Comparison of ENCODE assay signal across 16 cellular contexts in genomic region chr12:7205091-7205490, GRCh38. TPM values are rescaled to one million over a fixed set of nuclear protein-coding genes. Genes with fewer than 3 reads are reported as not detected.
A peak's percentile ranks its signal among the peaks of the same experiment; 100 is the strongest.
DNase-seq lines count a peak whose midpoint lies in the region; ATAC-seq, FAIRE-seq and TF ChIP-seq lines count a peak whose summit lies in the region.
"Had no signal": no experiment of that assay in that cellular context is flagged by ENCODE, and none has a peak within 500 bp of the region (broad histone marks: within the 10 kb centered on the region; RNA-seq: fewer than 3 reads in every experiment).

No MANE protein-coding gene starts in this region.

- intact Hi-C loops in GM12878 (cut with micrococcal nuclease; ENCODE audit: unreplicated experiment) = no loop called here

- SMC1A ChIA-PET in GM12878 (lab: Charles Lee; ENCODE audit: uncharacterized antibody, unreplicated experiment) = interaction anchor here (0.7 kb wide), 1 partner anchor 10 kb away, joined by 3 read pairs; no protein-coding TSS in a partner anchor

- TSS peak; percentile 18 for BruUV-seq in GM12878 (replicated peaks; lab: Mats Ljungman, UMichigan)

- TF ChIP-seq RAD21 in GM12878 (IDR thresholded peaks at IDR 0.05; ENCODE audit: insufficient read depth, low read depth, low read length) = no peak

- H3K9ac ChIP-seq in BLaER1 (no peak overlapping the region), GM12878 (ENCODE audit: control insufficient read depth, insufficient read depth, low read length) (no peak overlapping the region)
- H3K9ac ChIP-seq: BLaER1 treated with 17β-estradiol and CSF1 and Interleukin-3, amounts not matched to agents 10 nM and 100 nM had no signal

- no peaks in the 10 kb centered on the region for H3K79me2 ChIP-seq in GM12878 (ENCODE audit: control insufficient read depth, insufficient read depth, low read length)

- no peak for TF ChIP-seq EP300 in GM12878 (IDR thresholded peaks at IDR 0.05; ENCODE audit: borderline replicate concordance in 1 of 2, control insufficient read depth in 1 of 2, low read depth in 2 of 2, low read length in 2 of 2)

- H3K27me3 ChIP-seq in BLaER1 = no peaks in the 10 kb centered on the region
- H3K27me3 ChIP-seq in GM12878 (replicated peaks in 1 of 2; ENCODE audit: control insufficient read depth in 2 of 2, insufficient read depth in 2 of 2, low read length in 1 of 2) = no peaks in the 10 kb centered on the region
- H3K27me3 ChIP-seq: BLaER1 treated with 17β-estradiol and CSF1 and Interleukin-3, amounts not matched to agents 10 nM and 100 nM had no signal

- no peak overlapping the region for H2AFZ ChIP-seq in GM12878 (ENCODE audit: control insufficient read depth, low read depth, low read length)
- H2AFZ ChIP-seq: GM23338 had no signal

- H3K36me3 ChIP-seq in BLaER1 (peaks cover 92% of the 10 kb centered on the region), GM12878 (ENCODE audit: control insufficient read depth in 2 of 2, insufficient read depth in 2 of 2, low read length in 1 of 2) (peaks cover 16 to 32% of the 10 kb centered on the region in 2 experiments)

- POLR2A ChIA-PET in GM12878 (lab: Charles Lee) = interaction anchor here (1.2 kb wide), 1 partner anchor 11 kb away, joined by 3 read pairs; no protein-coding TSS in a partner anchor

- no peak overlapping the region for H3K27ac ChIP-seq in BLaER1
- no peak overlapping the region for H3K27ac ChIP-seq in GM12878 (ENCODE audit: control insufficient read depth, insufficient read depth)
- H3K27ac ChIP-seq: BLaER1 treated with 17β-estradiol and CSF1 and Interleukin-3, amounts not matched to agents 10 nM and 100 nM had no signal

- peaks cover 9% of the 10 kb centered on the region for H3K4me1 ChIP-seq in BLaER1
- no peaks in the 10 kb centered on the region for H3K4me1 ChIP-seq in GM12878 (ENCODE audit: control insufficient read depth, insufficient read depth, low read length)

- no peaks in the 10 kb centered on the region for H4K20me1 ChIP-seq in BLaER1
- no peaks in the 10 kb centered on the region for H4K20me1 ChIP-seq in GM12878 (ENCODE audit: control insufficient read depth, insufficient read depth)
- H4K20me1 ChIP-seq: BLaER1 treated with 17β-estradiol and CSF1 and Interleukin-3, amounts not matched to agents 10 nM and 100 nM had no signal

- CTCF ChIA-PET in GM12878 (lab: Yijun Ruan, JAX) = no interaction called here

- in situ Hi-C loops in GM12878 (cut with MboI) = no loop called here

- peaks cover 6% of the 10 kb centered on the region; the same call in 1 of the 2 replicates for H3K9me3 ChIP-seq in BLaER1
- H3K9me3 ChIP-seq in GM12878 (replicated peaks; ENCODE audit: control insufficient read depth, insufficient read depth, low read length) = no peaks in the 10 kb centered on the region; the same call in 2 of the 3 replicates

- FAIRE-seq in GM12892 (lab: Jason Lieb, UNC) (peak; percentile 5), GM12878 (lab: Jason Lieb, UNC) (no peak)
- FAIRE-seq: GM19239 had no signal

- H3K4me2 ChIP-seq in BLaER1 (peak overlapping the region; percentile 27; the same call in 1 of the 2 replicates), GM12878 (ENCODE audit: control insufficient read depth, insufficient read depth) (no peak overlapping the region)
- H3K4me2 ChIP-seq: GM23338 had no signal

- H3K4me3 ChIP-seq in BLaER1 (no peak overlapping the region), GM12878 (no peak overlapping the region)
- H3K4me3 ChIP-seq: BLaER1 treated with 17β-estradiol and CSF1 and Interleukin-3, amounts not matched to agents 10 nM and 100 nM; GM23338 had no signal

- RAD21 ChIA-PET in GM12878 (lab: Charles Lee; ENCODE audit: unreplicated experiment) = no interaction called here

- DNase-seq in GM12892 (ENCODE audit: insufficient read length) = no peak
- no peak for DNase-seq in GM12878 (ENCODE audit: low read depth, low spot score)
- no peak for DNase-seq in stimulated activated naive CD4-positive, alpha-beta T cell treated with Interleukin-2 at 50 U/mL for 16 hours (lab: John Stamatoyannopoulos, UW)
- no peak for DNase-seq in activated gamma-delta T cell treated with Interleukin-2 at 50 U/mL for 16 hours
- DNase-seq: CD4-positive, alpha-beta T cell; CD8-positive, alpha-beta memory T cell; DMS53; DMS79 treated with DMSO at 0.1 percent for 48 hours; GF-D8; H9 had no signal

- no peak for TF ChIP-seq POLR2A in GM12892 (IDR thresholded peaks at IDR 0.05; ENCODE audit: low read depth, low read length)
- no peak for TF ChIP-seq POLR2A in GM12878 (IDR thresholded peaks at IDR 0.05; ENCODE audit: low read depth, low read length)

- TF ChIP-seq CTCF in GM12878 (IDR thresholded peaks at IDR 0.05 in 2 of 3, conservative IDR thresholded peaks at IDR 0.05 in 1 of 3; ENCODE audit: control insufficient read depth in 2 of 3, extremely low read depth in 1 of 3, insufficient read depth in 1 of 3, low read depth in 3 of 3, low read length in 3 of 3) = no peak

- ATAC-seq in GM12878 (no peak), GM21423 (IDR thresholded peaks at IDR 0.05; ENCODE audit: unreplicated experiment) (no peak)
- ATAC-seq: GM23338, HCT116 had no signal

TF ChIP-seq in GM12878, 131 proteins besides CTCF, POLR2A, EP300 and RAD21 (continues in another document):
- TF ChIP-seq ZNF592 (IDR thresholded peaks at IDR 0.05) = no peak
- no peak for TF ChIP-seq ZBTB11 (CRISPR knock-in tag; IDR thresholded peaks at IDR 0.05)
- no peak for TF ChIP-seq PAX5 (IDR thresholded peaks at IDR 0.05; ENCODE audit: borderline replicate concordance, low read depth, low read length)
- no peak for TF ChIP-seq CREM (IDR thresholded peaks at IDR 0.05; ENCODE audit: low read depth)

RNA-seq across cellular contexts. Expression of gene PEX5, which starts 15.6 kb away (rescaled TPM):
- polyA plus RNA-seq in GM12892 (2012; ENCODE audit: missing spikeins) = 12.1 TPM
- 28.2 and 33.2 TPM in 2 replicates for total RNA-seq in GM12878 (2013; cell fraction: nucleolus; rRNA removed)
- total RNA-seq in GM12878 (2014; rRNA removed) = 12.3 and 14.5 TPM in 2 replicates
- 11.9 and 13.0 TPM in 2 replicates for total RNA-seq in GM12878 (2014; rRNA removed; fragmentation: Illumina TruSeq; extraction: Trizol)
- 29.2 and 31.9 TPM in 2 replicates for total RNA-seq in GM12878 (2021)
- 14.7 TPM for polyA plus RNA-seq in GM12878 (2011; ENCODE audit: low read depth)
- 12.1 and 17.1 TPM in 2 replicates for polyA plus RNA-seq in GM12878 (2011; rRNA removed)
- polyA plus RNA-seq in GM12878 (2011; cell fraction: cytosol; rRNA removed) = 15.9 and 20.2 TPM in 2 replicates
- polyA plus RNA-seq in GM12878 (2011; cell fraction: nucleus; rRNA removed) = 30.8 and 33.7 TPM in 2 replicates
- 16.4 and 18.9 TPM in 2 replicates for polyA plus RNA-seq in GM12878 (2012)
- polyA plus RNA-seq in GM12878 (2014; fragmentation: Illumina TruSeq; extraction: Trizol) = 10.1 and 14.4 TPM in 2 replicates
- polyA plus RNA-seq in GM12878 (2014; fragmentation: Nextera tagmentation; extraction: Ambion mirVana) = 1 to 10 TPM; 1.3 to 2.9 TPM
- polyA plus RNA-seq in GM12878 (2014; rRNA removed) = 15.2 and 17.9 TPM in 2 replicates
- polyA plus RNA-seq in GM12878 (2016; fragmentation: Nextera tagmentation; extraction: Ambion mirVana) = 1 to 10 TPM; 6.6 to 7.1 TPM
- 17.0 and 25.0 TPM in 2 replicates for polyA minus RNA-seq in GM12878 (2011; rRNA and poly(A)+ RNA removed)
- 7.0 and 7.4 TPM in 2 replicates for polyA minus RNA-seq in GM12878 (2011; cell fraction: cytosol; rRNA and poly(A)+ RNA removed)
- 17.5 and 27.0 TPM in 2 replicates for polyA minus RNA-seq in GM12878 (2011; cell fraction: nucleus; rRNA and poly(A)+ RNA removed)
